In the genomic region with DNA sequence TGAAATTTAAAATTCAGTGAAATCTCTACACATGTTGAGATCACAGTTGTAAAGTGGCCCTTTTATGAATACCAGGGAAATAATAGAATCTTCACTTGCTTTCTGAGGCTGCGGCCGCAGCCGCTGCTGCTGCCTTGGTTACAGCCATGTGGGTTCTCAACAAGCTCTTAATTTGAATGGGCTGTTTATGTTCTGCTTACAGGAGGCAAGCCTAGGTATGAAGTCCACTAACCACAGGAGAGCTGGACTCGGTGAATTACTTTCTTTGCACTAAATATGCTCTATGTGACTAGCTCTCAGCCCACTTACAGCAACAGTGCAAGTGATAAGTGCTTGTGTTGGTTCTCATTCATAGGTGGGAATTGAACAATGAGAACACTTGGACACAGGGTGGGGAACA, we compare ENCODE assay signal across 18 cellular contexts.
DNase-seq lines count a peak whose midpoint lies in the region; ATAC-seq and TF ChIP-seq lines count a peak whose summit lies in the region.
"Had no signal": no experiment of that assay in that cellular context is flagged by ENCODE, and none has a peak within 500 bp of the region (broad histone marks: within the 10 kb centered on the region; RNA-seq: fewer than 3 reads in every experiment).

No MANE protein-coding gene starts in this region.

- no peak overlapping the region for H3K27ac Mint-ChIP-seq in effector memory CD8-positive, alpha-beta T cell
- H3K27ac Mint-ChIP-seq: CD4-positive, alpha-beta memory T cell had no signal

- TF ChIP-seq CTCF in lower leg skin (IDR thresholded peaks at IDR 0.05) = no peak

- H3K4me1 Mint-ChIP-seq in effector memory CD8-positive, alpha-beta T cell (ENCODE audit: low read depth in 2 of 2) = peaks cover 28 to 35% of the 10 kb centered on the region in 2 donors

- DNase-seq in NCI-H1048 (lab: John Stamatoyannopoulos, UW) (peak; percentile 33), NCI-H526 treated with DMSO at 0.1 percent for 48 hours (lab: John Stamatoyannopoulos, UW) (peak; percentile 90), pons (ENCODE audit: low spot score) (peak; percentile 73), AML-193 (lab: John Stamatoyannopoulos, UW) (no peak), hepatic stellate cell (ENCODE audit: low spot score) (no peak), lower leg skin (ENCODE audit: low spot score in 2 of 2) (no peak)
- no peak for DNase-seq in effector memory CD8-positive, alpha-beta T cell
- no peak for DNase-seq in stimulated activated CD8-positive, alpha-beta memory T cell treated with anti-CD3 and anti-CD28 coated beads, Interleukin-4, amount 100 ng/mL, for 48 hours
- DNase-seq: BE2C; CD4-positive, alpha-beta memory T cell; DMS79 treated with DMSO at 0.1 percent for 48 hours; GM23248; NCI-H1092 treated with DMSO at 0.1 percent for 48 hours; NCI-H1930; NCI-H510A treated with DMSO at 0.1 percent for 48 hours; OCI-M1; RPMI8226; SJCRH30 had no signal

- no peak overlapping the region for H3K4me3 Mint-ChIP-seq in effector memory CD8-positive, alpha-beta T cell
- H3K4me3 Mint-ChIP-seq: CD4-positive, alpha-beta memory T cell had no signal

- H3K36me3 Mint-ChIP-seq in effector memory CD8-positive, alpha-beta T cell (ENCODE audit: insufficient read depth) = no peaks in the 10 kb centered on the region
- H3K36me3 Mint-ChIP-seq: CD4-positive, alpha-beta memory T cell had no signal

- no peaks in the 10 kb centered on the region for H3K27me3 Mint-ChIP-seq in effector memory CD8-positive, alpha-beta T cell

- ATAC-seq in effector memory CD8-positive, alpha-beta T cell (replicated peaks) = peak; percentile 55

- TF ChIP-seq POLR2A in lower leg skin (IDR thresholded peaks at IDR 0.05) = no peak

- 84 to 94% methylated on average over 4 of the region's 4 CpGs for WGBS in lower leg skin, 2 donors

- no peaks in the 10 kb centered on the region for H3K9me3 Mint-ChIP-seq in effector memory CD8-positive, alpha-beta T cell

- no peak overlapping the region for H3K4me3 ChIP-seq in lower leg skin (ENCODE audit: low read depth, poor library complexity, severe bottlenecking)
- H3K4me3 ChIP-seq: GM23248, SJCRH30 had no signal

- intact Hi-C loops in lower leg skin (cut with DNase I; ENCODE audit: low total_unique reads) = no loop called here

Comparison
In these comparisons a context has a peak if more than half of its experiments do, and no peak if none do; other contexts are left out.
1. DNase-seq: peak in NCI-H1048 (single experiment), NCI-H526 treated with DMSO at 0.1 percent for 48 hours (single experiment) and pons (single experiment); none in effector memory CD8-positive, alpha-beta T cell (0 of 3), AML-193 (0 of 2), stimulated activated CD8-positive, alpha-beta memory T cell treated with anti-CD3 and anti-CD28 coated beads, Interleukin-4, amount 100 ng/mL, for 48 hours (single experiment), hepatic stellate cell (single experiment) and lower leg skin (0 of 2).